1 cellular context compared by ENCODE assay signal in the genomic region with DNA sequence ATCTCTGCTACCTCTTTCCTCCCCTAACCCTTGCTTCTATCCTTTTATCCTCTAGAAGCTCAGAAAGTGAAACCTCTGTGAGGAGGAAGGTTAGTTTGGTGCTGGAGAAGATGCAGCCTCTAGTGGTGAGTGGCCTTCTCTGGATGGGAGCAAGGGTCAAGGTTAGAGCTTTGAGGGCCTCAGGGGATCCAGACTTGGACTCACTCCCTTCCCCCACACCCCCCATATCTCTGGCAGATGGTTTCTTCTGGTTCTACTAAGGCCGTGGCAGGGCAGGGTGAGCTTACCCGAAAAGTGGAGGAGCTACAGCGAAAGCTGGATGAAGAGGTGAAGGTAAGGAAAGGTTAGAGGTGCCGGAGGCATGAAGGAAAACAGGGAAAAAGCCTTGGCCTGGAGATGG.
TF ChIP-seq lines count a peak whose summit lies in the region.

No MANE protein-coding gene starts in this region.

TF ChIP-seq in IMR-90, 13 proteins besides CTCF, POLR2A, EP300 and RAD21:
- TF ChIP-seq RCOR1 (IDR thresholded peaks at IDR 0.05; ENCODE audit: insufficient replicate concordance, low read length) (no peak), MXI1 (IDR thresholded peaks at IDR 0.05; ENCODE audit: borderline replicate concordance, low read depth, low read length) (no peak), SMC3 (IDR thresholded peaks at IDR 0.05; ENCODE audit: low read depth, low read length) (no peak), CEBPB (IDR thresholded peaks at IDR 0.05; ENCODE audit: low read depth, low read length) (no peak), RFX5 (IDR thresholded peaks at IDR 0.05; ENCODE audit: low read depth, low read length) (no peak), MAFK (IDR thresholded peaks at IDR 0.05; ENCODE audit: low read depth, low read length) (no peak), NFE2L2 (IDR thresholded peaks at IDR 0.05; ENCODE audit: low read depth, low read length) (no peak), MAZ (IDR thresholded peaks at IDR 0.05; ENCODE audit: borderline replicate concordance, low read depth, low read length) (no peak), FOS (IDR thresholded peaks at IDR 0.05; ENCODE audit: low read depth, low read length) (no peak), CHD1 (IDR thresholded peaks at IDR 0.05; ENCODE audit: low read depth, low read length) (no peak), BHLHE40 (IDR thresholded peaks at IDR 0.05; ENCODE audit: low read depth, low read length) (no peak)
- TF ChIP-seq, protein P1, sequence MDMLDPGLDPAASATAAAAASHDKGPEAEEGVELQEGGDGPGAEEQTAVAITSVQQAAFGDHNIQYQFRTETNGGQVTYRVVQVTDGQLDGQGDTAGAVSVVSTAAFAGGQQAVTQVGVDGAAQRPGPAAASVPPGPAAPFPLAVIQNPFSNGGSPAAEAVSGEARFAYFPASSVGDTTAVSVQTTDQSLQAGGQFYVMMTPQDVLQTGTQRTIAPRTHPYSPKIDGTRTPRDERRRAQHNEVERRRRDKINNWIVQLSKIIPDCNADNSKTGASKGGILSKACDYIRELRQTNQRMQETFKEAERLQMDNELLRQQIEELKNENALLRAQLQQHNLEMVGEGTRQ (IDR thresholded peaks at IDR 0.05; ENCODE audit: low read depth, low read length), result no peak
- TF ChIP-seq, protein P2, sequence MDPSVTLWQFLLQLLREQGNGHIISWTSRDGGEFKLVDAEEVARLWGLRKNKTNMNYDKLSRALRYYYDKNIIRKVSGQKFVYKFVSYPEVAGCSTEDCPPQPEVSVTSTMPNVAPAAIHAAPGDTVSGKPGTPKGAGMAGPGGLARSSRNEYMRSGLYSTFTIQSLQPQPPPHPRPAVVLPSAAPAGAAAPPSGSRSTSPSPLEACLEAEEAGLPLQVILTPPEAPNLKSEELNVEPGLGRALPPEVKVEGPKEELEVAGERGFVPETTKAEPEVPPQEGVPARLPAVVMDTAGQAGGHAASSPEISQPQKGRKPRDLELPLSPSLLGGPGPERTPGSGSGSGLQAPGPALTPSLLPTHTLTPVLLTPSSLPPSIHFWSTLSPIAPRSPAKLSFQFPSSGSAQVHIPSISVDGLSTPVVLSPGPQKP (IDR thresholded peaks at IDR 0.05; ENCODE audit: borderline replicate concordance, low read depth, low read length), result no peak
